Comparison of ENCODE assay signal across 8 cellular contexts in genomic region chr13:52235900-52236595, GRCh38.
DNase-seq lines count a peak whose midpoint lies in the region; ATAC-seq, FAIRE-seq and TF ChIP-seq lines count a peak whose summit lies in the region.
"Not testable (repeated sequence)": the region's sequence is repeated elsewhere in the genome, so short reads cannot be mapped to it uniquely, and the experiment has no call there.

No MANE protein-coding gene starts in this region.

- 7% methylated on average over 4 of the region's 8 CpGs for WGBS in liver

- TF ChIP-seq CTCF in D721Med (IDR thresholded peaks at IDR 0.05; ENCODE audit: insufficient read depth, missing control alignments) (peak; percentile 61), liver (IDR thresholded peaks at IDR 0.05; ENCODE audit: low read depth, low read length, missing input control) (peak; percentile 46)

- H3K36me3 ChIP-seq in liver (ENCODE audit: control insufficient read depth in 4 of 4, insufficient read depth in 3 of 4, low read depth in 1 of 4, low read length in 3 of 4), result not testable (repeated sequence)

- intact Hi-C loops in activated CD4-positive, alpha-beta T cell treated with anti-CD3 and anti-CD28 coated beads, Interleukin-2, amount 10 ng/mL, durations not matched to agents 24 days and 14 days (cut with micrococcal nuclease), result loop anchor here (2.0 kb wide), 1 partner anchor 235 kb away; no protein-coding TSS in a partner anchor

- not testable (repeated sequence) for DNase-seq in D721Med (ENCODE audit: insufficient read length, low spot score)
- DNase-seq in NCI-H526 treated with DMSO at 0.1 percent for 48 hours (lab: John Stamatoyannopoulos, UW) (peak; percentile 67), dermis blood vessel endothelial cell (peak; percentile 74)
- DNase-seq in activated CD4-positive, alpha-beta T cell treated with anti-CD3 and anti-CD28 coated beads, Interleukin-2, amount 10 ng/mL, durations not matched to agents 24 days and 14 days, result peak; percentile 84
- DNase-seq in stimulated activated CD4-positive, alpha-beta T cell treated with anti-CD3 and anti-CD28 coated beads, Interleukin-4, amount 100 ng/mL, for 24 hours, result peak; percentile 50

- H3K4me3 ChIP-seq in liver (ENCODE audit: low read depth in 1 of 3, low read length in 3 of 3), result not testable (repeated sequence)

- not testable (repeated sequence) for H3K4me1 ChIP-seq in liver (ENCODE audit: control insufficient read depth in 4 of 4, insufficient read depth in 4 of 4, low read length in 3 of 4)

- not testable (repeated sequence) for H3K27me3 Mint-ChIP-seq in activated CD4-positive, alpha-beta T cell treated with anti-CD3 and anti-CD28 coated beads, Interleukin-2, amount 10 ng/mL, durations not matched to agents 24 days and 14 days

- not testable (repeated sequence) for H3K4me1 Mint-ChIP-seq in activated CD4-positive, alpha-beta T cell treated with anti-CD3 and anti-CD28 coated beads, Interleukin-2, amount 10 ng/mL, durations not matched to agents 24 days and 14 days

- H3K9me3 ChIP-seq in liver (ENCODE audit: control insufficient read depth in 4 of 4, low read length in 3 of 4), result not testable (repeated sequence)

- not testable (repeated sequence) for H3K4me3 Mint-ChIP-seq in activated CD4-positive, alpha-beta T cell treated with anti-CD3 and anti-CD28 coated beads, Interleukin-2, amount 10 ng/mL, durations not matched to agents 24 days and 14 days

- not testable (repeated sequence) for H3K27ac Mint-ChIP-seq in activated CD4-positive, alpha-beta T cell treated with anti-CD3 and anti-CD28 coated beads, Interleukin-2, amount 10 ng/mL, durations not matched to agents 24 days and 14 days

- not testable (repeated sequence) for H3K9me3 Mint-ChIP-seq in activated CD4-positive, alpha-beta T cell treated with anti-CD3 and anti-CD28 coated beads, Interleukin-2, amount 10 ng/mL, durations not matched to agents 24 days and 14 days

- peak; percentile 95 for FAIRE-seq in D721Med (lab: Jason Lieb, UNC)

- not testable (repeated sequence) for H3K27me3 ChIP-seq in liver (ENCODE audit: control insufficient read depth in 4 of 4, insufficient read depth in 4 of 4, low read length in 3 of 4)

- ATAC-seq in GM21367 (IDR thresholded peaks at IDR 0.05; ENCODE audit: unreplicated experiment) (peak; percentile 84), HG03571 (IDR thresholded peaks at IDR 0.05; ENCODE audit: unreplicated experiment) (peak; percentile 72)

- not testable (repeated sequence) for H3K9ac ChIP-seq in liver (ENCODE audit: low read depth in 1 of 2, low read length in 2 of 2)

- not testable (repeated sequence) for H3K36me3 Mint-ChIP-seq in activated CD4-positive, alpha-beta T cell treated with anti-CD3 and anti-CD28 coated beads, Interleukin-2, amount 10 ng/mL, durations not matched to agents 24 days and 14 days (ENCODE audit: low read depth)

- H3K27ac ChIP-seq in liver (ENCODE audit: low read depth in 1 of 2, low read length in 2 of 2), result not testable (repeated sequence)

- peak; percentile 74 to 77 for TF ChIP-seq RAD21 in liver (IDR thresholded peaks at IDR 0.05)
